Comparison of ENCODE assay signal across 28 cellular contexts in the genomic region with DNA sequence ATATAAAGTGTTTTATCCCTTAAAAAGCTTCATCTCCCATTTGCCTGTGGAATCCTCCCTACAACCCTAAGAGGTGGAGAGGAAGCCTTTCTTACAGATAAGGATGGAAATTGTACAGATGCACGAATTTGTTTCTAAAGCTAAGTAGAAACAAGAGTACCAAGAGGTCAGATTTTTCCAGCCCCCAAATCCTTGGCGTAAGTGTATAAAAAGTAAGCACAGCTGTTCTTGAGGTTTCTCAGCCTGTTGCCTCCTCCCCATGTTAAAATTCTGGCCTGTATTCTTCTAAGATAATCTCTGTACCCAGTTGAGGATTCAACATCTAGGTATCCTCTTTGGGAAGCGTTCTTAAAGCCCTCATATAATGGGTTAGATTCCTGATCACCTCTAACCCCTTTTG. TPM values are rescaled to one million over a fixed set of nuclear protein-coding genes. Genes with fewer than 3 reads are reported as not detected.
DNase-seq lines count a peak whose midpoint lies in the region; ATAC-seq and TF ChIP-seq lines count a peak whose summit lies in the region.
"Had no signal": no experiment of that assay in that cellular context is flagged by ENCODE, and none has a peak within 500 bp of the region (broad histone marks: within the 10 kb centered on the region; RNA-seq: fewer than 3 reads in every experiment).

No MANE protein-coding gene starts in this region.

- WGBS in IMR-90 (ENCODE audit: extremely low coverage in 2 of 2, insufficient read length in 1 of 2), 2 experiments: no CpG with 5 or more reads among the region's 3 CpGs
- 70% methylated on average over 3 of the region's 3 CpGs for WGBS in hepatocyte (ENCODE audit: low lambda C conversion rate, missing lambda C conversion rate)
- 67 to 76% (median 68%) methylated on average over 3 of the region's 3 CpGs for WGBS in stomach, 5 donors

- H3K4me3 Mint-ChIP-seq in CD8-positive, alpha-beta T cell: no peak overlapping the region
- H3K4me3 Mint-ChIP-seq: activated CD4-positive, alpha-beta memory T cell treated with anti-CD3 and anti-CD28 coated beads for 36 hours; activated T-helper 17 cell treated with anti-CD3 and anti-CD28 coated beads, Interleukin-2, amount 50 U/mL, for 72 hours; stimulated activated memory B cell treated with anti-CD40 and anti-IgM and Interleukin-4, amounts not matched to agents 10 μg/mL and 1 μg/mL and 100 μg/mL, for 72 hours had no signal

- dilution Hi-C loops in IMR-90 (cut with HindIII; ENCODE audit: low sequenced_read_pairs, unreplicated experiment): no loop called here

- peaks cover 31 to 89% of the 10 kb centered on the region in 2 experiments for H3K79me1 ChIP-seq in IMR-90 (ENCODE audit: low read depth in 1 of 2, low read length in 2 of 2)

- peaks cover 99% of the 10 kb centered on the region for H3K79me2 ChIP-seq in hepatocyte
- H3K79me2 ChIP-seq in osteoblast (ENCODE audit: insufficient read depth, low read length): peaks cover 95% of the 10 kb centered on the region

- no peak for DNase-seq in CD8-positive, alpha-beta T cell
- peak; percentile 21 for DNase-seq in IMR-90
- DNase-seq in hepatocyte (ENCODE audit: low spot score): no peak
- DNase-seq in osteoblast (ENCODE audit: insufficient read length, low spot score, missing footprints): peak; percentile 82
- DNase-seq in cerebellum (ENCODE audit: low spot score): no peak
- DNase-seq in stomach: no peak
- DNase-seq: activated CD4-positive, alpha-beta memory T cell treated with anti-CD3 and anti-CD28 coated beads for 36 hours; activated CD4-positive, CD25-positive, alpha-beta regulatory T cell treated with anti-CD3 and anti-CD28 coated beads, Interleukin-2, amount 50 U/mL, for 72 hours; activated CD8-positive, alpha-beta memory T cell treated with anti-CD3 and anti-CD28 coated beads, Interleukin-2, amount 50 U/mL, for 48 hours; central memory CD4-positive, alpha-beta T cell; dorsolateral prefrontal cortex; left lung; MV-4-11; naive B cell; NCI-H1436 treated with DMSO at 0.1 percent for 48 hours; NCI-H2081 treated with DMSO at 0.1 percent for 48 hours; NCI-H226; NCI-H526 treated with DMSO at 0.1 percent for 48 hours; PC-3; substantia nigra; T-helper 2 cell; upper lobe of right lung had no signal

- no peaks in the 10 kb centered on the region for H3K27me3 Mint-ChIP-seq in CD8-positive, alpha-beta T cell (ENCODE audit: low read depth)
- H3K27me3 Mint-ChIP-seq: activated CD4-positive, alpha-beta memory T cell treated with anti-CD3 and anti-CD28 coated beads for 36 hours; activated T-helper 17 cell treated with anti-CD3 and anti-CD28 coated beads, Interleukin-2, amount 50 U/mL, for 72 hours; naive B cell; stimulated activated memory B cell treated with anti-CD40 and anti-IgM and Interleukin-4, amounts not matched to agents 10 μg/mL and 1 μg/mL and 100 μg/mL, for 72 hours had no signal

- H3K23ac ChIP-seq in IMR-90 (ENCODE audit: low read depth, low read length): no peak overlapping the region

- H3K9me3 ChIP-seq in CD8-positive, alpha-beta T cell (ENCODE audit: low read length): no peaks in the 10 kb centered on the region
- H3K9me3 ChIP-seq in IMR-90 (ENCODE audit: control insufficient read depth, insufficient read depth, low read length) (no peaks in the 10 kb centered on the region), hepatocyte (ENCODE audit: low read depth) (no peaks in the 10 kb centered on the region), osteoblast (ENCODE audit: low read depth, low read length) (no peaks in the 10 kb centered on the region), stomach (no peaks in the 10 kb centered on the region)
- H3K9me3 ChIP-seq: left lung, upper lobe of right lung had no signal

- H3K4me3 ChIP-seq in CD8-positive, alpha-beta T cell (ENCODE audit: low read depth, low read length): no peak overlapping the region
- H3K4me3 ChIP-seq in IMR-90 (ENCODE audit: insufficient read depth, low read depth, low read length) (no peak overlapping the region), hepatocyte (no peak overlapping the region), osteoblast (ENCODE audit: insufficient read depth, low read length) (no peak overlapping the region), stomach (no peak overlapping the region)
- H3K4me3 ChIP-seq: BLaER1 treated with 17β-estradiol and CSF1 and Interleukin-3, amounts not matched to agents 10 nM and 100 nM; dorsolateral prefrontal cortex; left lung; skin epidermis; upper lobe of right lung had no signal

- H3K9me1 ChIP-seq in IMR-90 (ENCODE audit: insufficient read depth, low read length): peaks cover 26% of the 10 kb centered on the region

- H2BK120ac ChIP-seq in IMR-90 (ENCODE audit: low read depth, low read length): no peak overlapping the region

- H3K9ac ChIP-seq in IMR-90 (ENCODE audit: low read depth, low read length): no peak overlapping the region
- H3K9ac ChIP-seq: BLaER1 treated with 17β-estradiol and CSF1 and Interleukin-3, amounts not matched to agents 10 nM and 100 nM had no signal

- H4K5ac ChIP-seq in IMR-90 (ENCODE audit: low read depth, low read length): no peak overlapping the region

- H3K14ac ChIP-seq in IMR-90 (replicated peaks; ENCODE audit: low read depth, low read length): no peak overlapping the region

- in situ Hi-C loops in IMR-90 (cut with MboI; ENCODE audit: low sequenced_read_pairs): no loop called here

- CTCF ChIA-PET in CD8-positive, alpha-beta T cell (lab: Charles Lee): interaction anchor here (0.5 to 1.8 kb wide), 3 partner anchors 17 to 34 kb away, joined by 3 to 5 read pairs (median 5); no protein-coding TSS in a partner anchor
- CTCF ChIA-PET in IMR-90 (lab: Yijun Ruan, JAX): no interaction called here

- no peaks in the 10 kb centered on the region for H3K27me3 ChIP-seq in CD8-positive, alpha-beta T cell (ENCODE audit: insufficient read depth, low read length)
- H3K27me3 ChIP-seq in IMR-90 (ENCODE audit: control insufficient read depth, insufficient read depth, low read length): no peaks in the 10 kb centered on the region
- no peaks in the 10 kb centered on the region for H3K27me3 ChIP-seq in hepatocyte
- no peaks in the 10 kb centered on the region for H3K27me3 ChIP-seq in osteoblast (ENCODE audit: insufficient read depth, low read length)
- no peaks in the 10 kb centered on the region for H3K27me3 ChIP-seq in stomach
- H3K27me3 ChIP-seq: BLaER1 treated with 17β-estradiol and CSF1 and Interleukin-3, amounts not matched to agents 10 nM and 100 nM; dorsolateral prefrontal cortex; left lung; upper lobe of right lung had no signal

- H2BK20ac ChIP-seq in IMR-90 (ENCODE audit: low read depth, low read length): no peak overlapping the region

- no peak overlapping the region for H2BK5ac ChIP-seq in IMR-90 (ENCODE audit: low read depth, low read length, poor library complexity, severe bottlenecking)

- intact Hi-C loops in CD8-positive, alpha-beta T cell (cut with DNase I, micrococcal nuclease): no loop called here
- intact Hi-C loops in IMR-90 (cut with micrococcal nuclease) (no loop called here), stomach (cut with DNase I; ENCODE audit: low total_unique reads) (no loop called here)

- H2BK15ac ChIP-seq in IMR-90 (ENCODE audit: low read depth, low read length): no peak overlapping the region

- no TSS peak for BruUV-seq in IMR-90 (replicated peaks; lab: Mats Ljungman, UMichigan)

- no peak for TF ChIP-seq EP300 in stomach (IDR thresholded peaks at IDR 0.05)

- H4K8ac ChIP-seq in IMR-90 (ENCODE audit: low read depth in 2 of 2, low read length in 2 of 2): no peak overlapping the region

- no peaks in the 10 kb centered on the region for H3K36me3 ChIP-seq in CD8-positive, alpha-beta T cell (ENCODE audit: insufficient read depth, low read length)
- H3K36me3 ChIP-seq in IMR-90 (ENCODE audit: control insufficient read depth, insufficient read depth, low read length) (peaks cover 5% of the 10 kb centered on the region; the same call in 1 of the 2 replicates), hepatocyte (replicated peaks; ENCODE audit: insufficient read depth, low read depth) (no peaks in the 10 kb centered on the region), osteoblast (ENCODE audit: insufficient read depth, low read length) (no peaks in the 10 kb centered on the region), stomach (peaks cover 0 to 15% (median 10%) of the 10 kb centered on the region in 4 donors)
- H3K36me3 ChIP-seq: left lung had no signal

- peaks cover 27% of the 10 kb centered on the region for H3K36me3 Mint-ChIP-seq in CD8-positive, alpha-beta T cell

- no peak for ATAC-seq in CD8-positive, alpha-beta T cell
- ATAC-seq in IMR-90 (ENCODE audit: low read depth) (no peak), GM19023 (IDR thresholded peaks at IDR 0.05; ENCODE audit: unreplicated experiment) (no peak)
- ATAC-seq: activated T-helper 17 cell treated with anti-CD3 and anti-CD28 coated beads, Interleukin-2, amount 50 U/mL, for 72 hours; left lung; PC-3; SK-N-SH treated with all-trans-retinoic acid at 6 μM for 48 hours; stimulated activated memory B cell treated with anti-CD40 and anti-IgM and Interleukin-4, amounts not matched to agents 10 μg/mL and 1 μg/mL and 100 μg/mL, for 72 hours; upper lobe of right lung had no signal

- H3K9me3 Mint-ChIP-seq in CD8-positive, alpha-beta T cell: no peaks in the 10 kb centered on the region
- H3K9me3 Mint-ChIP-seq: activated CD4-positive, alpha-beta memory T cell treated with anti-CD3 and anti-CD28 coated beads for 36 hours; activated T-helper 17 cell treated with anti-CD3 and anti-CD28 coated beads, Interleukin-2, amount 50 U/mL, for 72 hours; stimulated activated memory B cell treated with anti-CD40 and anti-IgM and Interleukin-4, amounts not matched to agents 10 μg/mL and 1 μg/mL and 100 μg/mL, for 72 hours had no signal

- H3K4me1 Mint-ChIP-seq in CD8-positive, alpha-beta T cell (ENCODE audit: low read depth): peaks cover 70% of the 10 kb centered on the region

- H3K4ac ChIP-seq in IMR-90 (ENCODE audit: low read depth, low read length): no peak overlapping the region

- no peak overlapping the region for H3K27ac ChIP-seq in CD8-positive, alpha-beta T cell (ENCODE audit: low read depth, low read length)
- H3K27ac ChIP-seq in IMR-90 (ENCODE audit: insufficient read depth, low read length) (no peak overlapping the region), hepatocyte (peak overlapping the region; percentile 70), osteoblast (ENCODE audit: low read depth, low read length) (no peak overlapping the region), stomach (peak overlapping the region in 2 of 5 donors; percentile 59 to 70)
- H3K27ac ChIP-seq: skin epidermis had no signal

- no peak overlapping the region for H2AK5ac ChIP-seq in IMR-90 (ENCODE audit: low read depth, low read length)

- H3K27ac Mint-ChIP-seq in CD8-positive, alpha-beta T cell: peak overlapping the region; percentile 57
- H3K27ac Mint-ChIP-seq: activated CD4-positive, alpha-beta memory T cell treated with anti-CD3 and anti-CD28 coated beads for 36 hours; stimulated activated memory B cell treated with anti-CD40 and anti-IgM and Interleukin-4, amounts not matched to agents 10 μg/mL and 1 μg/mL and 100 μg/mL, for 72 hours had no signal

- no peak overlapping the region for H3K56ac ChIP-seq in IMR-90 (ENCODE audit: extremely low read depth, insufficient read depth, low read length)

- no peak overlapping the region for H2AK9ac ChIP-seq in IMR-90 (replicated peaks; ENCODE audit: low read depth, low read length, poor library complexity)

- no peak overlapping the region for H3K4me2 ChIP-seq in IMR-90 (ENCODE audit: low read depth, low read length)
- H3K4me2 ChIP-seq in hepatocyte: peak overlapping the region; percentile 37
- no peak overlapping the region for H3K4me2 ChIP-seq in osteoblast (ENCODE audit: insufficient read depth, low read length)

- peaks cover 19% of the 10 kb centered on the region for H3K4me1 ChIP-seq in CD8-positive, alpha-beta T cell (ENCODE audit: insufficient read depth, low read length)
- H3K4me1 ChIP-seq in IMR-90 (ENCODE audit: control insufficient read depth, insufficient read depth, low read length) (peaks cover 6% of the 10 kb centered on the region), hepatocyte (ENCODE audit: insufficient read depth) (peaks cover 23% of the 10 kb centered on the region), osteoblast (ENCODE audit: insufficient read depth, low read length) (no peaks in the 10 kb centered on the region), stomach (peaks cover 20 to 70% (median 40%) of the 10 kb centered on the region in 4 donors)

- H3K18ac ChIP-seq in IMR-90 (ENCODE audit: low read depth, low read length): no peak overlapping the region

- peaks cover 91% of the 10 kb centered on the region for H4K20me1 ChIP-seq in IMR-90 (ENCODE audit: insufficient read depth, low read length)
- peaks cover 85% of the 10 kb centered on the region for H4K20me1 ChIP-seq in hepatocyte (ENCODE audit: insufficient read depth, poor library complexity, severe bottlenecking)
- peaks cover 69% of the 10 kb centered on the region for H4K20me1 ChIP-seq in osteoblast (ENCODE audit: insufficient read depth, low read length)

- no peaks in the 10 kb centered on the region for H3K9me2 ChIP-seq in hepatocyte (replicated peaks; ENCODE audit: insufficient read depth)

- H2AFZ ChIP-seq in IMR-90 (replicated peaks; ENCODE audit: low read length, poor library complexity) (no peak overlapping the region), hepatocyte (no peak overlapping the region), osteoblast (ENCODE audit: low read length) (no peak overlapping the region)

- no peak for TF ChIP-seq RAD21 in IMR-90 (IDR thresholded peaks at IDR 0.05; ENCODE audit: low read length)

- H4K91ac ChIP-seq in IMR-90 (ENCODE audit: insufficient read depth, low read depth, low read length): no peak overlapping the region

- no peak for TF ChIP-seq CTCF in CD8-positive, alpha-beta T cell (IDR thresholded peaks at IDR 0.05)
- no peak for TF ChIP-seq CTCF in IMR-90 (conservative IDR thresholded peaks at IDR 0.05; ENCODE audit: low read depth, low read length)
- no peak for TF ChIP-seq CTCF in hepatocyte (IDR thresholded peaks at IDR 0.05; ENCODE audit: poor library complexity)
- TF ChIP-seq CTCF in osteoblast (IDR thresholded peaks at IDR 0.05; ENCODE audit: extremely low read depth, low read depth, low read length): no peak
- no peak for TF ChIP-seq CTCF in stomach (IDR thresholded peaks at IDR 0.05)

- POLR2A ChIA-PET in CD8-positive, alpha-beta T cell (lab: Charles Lee): interaction anchor here (0.6 kb wide), 2 partner anchors 43 to 151 kb away, joined by 3 read pairs; no protein-coding TSS in a partner anchor
- POLR2A ChIA-PET in IMR-90 (lab: Charles Lee; ENCODE audit: unreplicated experiment): no interaction called here

- TF ChIP-seq POLR2A in IMR-90 (IDR thresholded peaks at IDR 0.05; ENCODE audit: low read depth, low read length) (no peak), stomach (IDR thresholded peaks at IDR 0.05) (no peak)

RNA-seq across cellular contexts. Expression of gene RAB7A, which starts 34.9 kb away (rescaled TPM):
- 100 to 1,000 TPM; 130 to 134 TPM for total RNA-seq in CD8-positive, alpha-beta T cell
- total RNA-seq in IMR-90 (2012; rRNA removed) (57.0 and 65.3 TPM in 2 replicates), hepatocyte (108 and 151 TPM in 2 replicates), osteoblast (86.0 and 86.1 TPM in 2 replicates), cerebellum (33.6 TPM), stomach (100 to 1,000 TPM in 2 of 5 donors, 10 to 100 TPM in 3; 33.6 to 159 (median 85.8) TPM)
- polyA plus RNA-seq in IMR-90 (2012; rRNA removed) (240 TPM in 2 replicates), hepatocyte (249 and 269 TPM in 2 replicates), stomach (100 to 1,000 TPM in 2 of 3 donors, 10 to 100 TPM in 1; 96.6 to 166 (median 134) TPM)
- polyA plus RNA-seq in IMR-90 (2012; cell fraction: cytosol; rRNA removed): 115 and 146 TPM in 2 replicates
- polyA plus RNA-seq in IMR-90 (2012; cell fraction: nucleus; rRNA removed; ENCODE audit: low replicate concordance): 24.1 and 76.0 TPM in 2 replicates

Comparison
In these comparisons a context has a peak if more than half of its experiments do, and no peak if none do; other contexts are left out.
1. DNase-seq: peak in IMR-90 (single experiment) and osteoblast (single experiment); none in CD8-positive, alpha-beta T cell (0 of 7), hepatocyte (single experiment), cerebellum (single experiment) and stomach (single experiment).